In genomic region chr17:2904135-2904534, GRCh38 we compare ENCODE assay signal across 10 cellular contexts.
DNase-seq lines count a peak whose midpoint lies in the region; ATAC-seq and TF ChIP-seq lines count a peak whose summit lies in the region.
"Had no signal": no experiment of that assay in that cellular context is flagged by ENCODE, and none has a peak within 500 bp of the region (broad histone marks: within the 10 kb centered on the region; RNA-seq: fewer than 3 reads in every experiment).

No MANE protein-coding gene starts in this region.

- no peak overlapping the region for H3K9ac ChIP-seq in neural progenitor cell
- no peak overlapping the region for H3K9ac ChIP-seq in PC-3 (ENCODE audit: low read length)

- peak overlapping the region; percentile 15 for H3K4me3 Mint-ChIP-seq in neural progenitor cell

- H3K27ac Mint-ChIP-seq in neural progenitor cell: peak overlapping the region; percentile 89

- H3K36me3 ChIP-seq in neural progenitor cell (no peaks in the 10 kb centered on the region), PC-3 (ENCODE audit: low read depth, low read length) (no peaks in the 10 kb centered on the region; the same call in 1 of the 2 replicates)

- no peak overlapping the region for H2AFZ ChIP-seq in neural progenitor cell (replicated peaks)
- no peak overlapping the region for H2AFZ ChIP-seq in PC-3 (ENCODE audit: low read length)

- ATAC-seq in Right ventricle myocardium inferior (peak; percentile 73), PC-3 (no peak), GM18517 (IDR thresholded peaks at IDR 0.05; ENCODE audit: unreplicated experiment) (no peak)

- H3K4me1 ChIP-seq in neural progenitor cell (peaks cover 11% of the 10 kb centered on the region), PC-3 (ENCODE audit: insufficient read depth, low read length) (no peaks in the 10 kb centered on the region)

- H3K4me2 ChIP-seq in neural progenitor cell: no peak overlapping the region
- no peak overlapping the region for H3K4me2 ChIP-seq in PC-3 (ENCODE audit: low read length)

- H3K79me2 ChIP-seq in neural progenitor cell (ENCODE audit: low read depth) (no peaks in the 10 kb centered on the region), PC-3 (ENCODE audit: low read length) (no peaks in the 10 kb centered on the region)

- CTCF ChIA-PET in PC-3 (lab: Charles Lee): no interaction called here

- POLR2A ChIA-PET in PC-3 (lab: Charles Lee; ENCODE audit: unreplicated experiment): no interaction called here

- H3K9me3 ChIP-seq in neural progenitor cell (ENCODE audit: low read depth) (no peaks in the 10 kb centered on the region), PC-3 (ENCODE audit: low read length) (no peaks in the 10 kb centered on the region)

- H3K4me3 ChIP-seq in neural progenitor cell (no peak overlapping the region), PC-3 (ENCODE audit: low read length) (no peak overlapping the region), coronary artery (no peak overlapping the region)
- H3K4me3 ChIP-seq: skin epidermis had no signal

- no peaks in the 10 kb centered on the region for H3K27me3 ChIP-seq in neural progenitor cell
- H3K27me3 ChIP-seq in PC-3 (ENCODE audit: low read length): no peaks in the 10 kb centered on the region

- DNase-seq in DMS53 (lab: John Stamatoyannopoulos, UW): peak; percentile 93
- DNase-seq in NCI-H524 treated with DMSO at 0.1 percent for 48 hours (lab: John Stamatoyannopoulos, UW): peak; percentile 75
- DNase-seq in Right ventricle myocardium inferior (ENCODE audit: missing footprints): peak; percentile 76
- DNase-seq in neural progenitor cell (ENCODE audit: low spot score): peak; percentile 56
- DNase-seq in PC-3: no peak
- no peak for DNase-seq in SIG-M5 (lab: John Stamatoyannopoulos, UW)
- no peak for DNase-seq in coronary artery (ENCODE audit: low spot score)
- DNase-seq: activated naive CD4-positive, alpha-beta T cell treated with anti-CD3 and anti-CD28 coated beads, Interleukin-2, amount 50 U/mL, for 16 hours had no signal

- peaks cover 14% of the 10 kb centered on the region for H3K27me3 Mint-ChIP-seq in neural progenitor cell (ENCODE audit: insufficient read depth, low read depth)

- no TSS peak for BruUV-seq in PC-3 (replicated peaks; lab: Mats Ljungman, UMichigan)

- H3F3A ChIP-seq in neural progenitor cell (ENCODE audit: low read depth) (no peaks in the 10 kb centered on the region), PC-3 (ENCODE audit: low read length, unreplicated experiment) (no peaks in the 10 kb centered on the region)

- H3K9me2 ChIP-seq in PC-3 (replicated peaks; ENCODE audit: low read length): no peaks in the 10 kb centered on the region

- intact Hi-C loops in Right ventricle myocardium inferior (cut with DNase I) (no loop called here), PC-3 (cut with micrococcal nuclease) (no loop called here)

- peaks cover 2% of the 10 kb centered on the region for H3K9me3 Mint-ChIP-seq in neural progenitor cell

- H4K20me1 ChIP-seq in neural progenitor cell (ENCODE audit: low read depth) (no peaks in the 10 kb centered on the region), PC-3 (ENCODE audit: low read length) (no peaks in the 10 kb centered on the region)

- H3K27ac ChIP-seq in neural progenitor cell: no peak overlapping the region
- H3K27ac ChIP-seq in PC-3 (ENCODE audit: low read length): no peak overlapping the region
- H3K27ac ChIP-seq in coronary artery: no peak overlapping the region

- H3K36me3 Mint-ChIP-seq in neural progenitor cell: no peaks in the 10 kb centered on the region

- H3K4me1 Mint-ChIP-seq in neural progenitor cell: peaks cover 19% of the 10 kb centered on the region

- TF ChIP-seq CTCF in neural progenitor cell (IDR thresholded peaks at IDR 0.05) (no peak), PC-3 (conservative IDR thresholded peaks at IDR 0.05; ENCODE audit: low read depth, low read length) (no peak), coronary artery (IDR thresholded peaks at IDR 0.05) (no peak)

Comparison
In these comparisons a context has a peak if more than half of its experiments do, and no peak if none do; other contexts are left out.
1. DNase-seq: peak in DMS53 (single experiment), NCI-H524 treated with DMSO at 0.1 percent for 48 hours (single experiment), Right ventricle myocardium inferior (single experiment) and neural progenitor cell (single experiment); none in PC-3 (single experiment), SIG-M5 (single experiment) and coronary artery (single experiment).